ENCODE assay signal across 8 cellular contexts in genomic region chr1:27418786-27419185, GRCh38. TPM values are rescaled to one million over a fixed set of nuclear protein-coding genes. Genes with fewer than 3 reads are reported as not detected.
DNase-seq lines count a peak whose midpoint lies in the region; ATAC-seq and TF ChIP-seq lines count a peak whose summit lies in the region.

No MANE protein-coding gene starts in this region.

- TF ChIP-seq CTCF in Peyer's patch (IDR thresholded peaks at IDR 0.05): no peak
- TF ChIP-seq CTCF in gastrocnemius medialis (IDR thresholded peaks at IDR 0.05 in 4 of 5, conservative IDR thresholded peaks at IDR 0.05 in 1 of 5): no peak

- H3K27ac ChIP-seq in Peyer's patch (peak overlapping the region; percentile 30 to 78 (median 44)), epithelial cell of prostate (peak overlapping the region; percentile 58), gastrocnemius medialis (peak overlapping the region; percentile 77 to 86 (median 81))

- no peaks in the 10 kb centered on the region for H3K27me3 ChIP-seq in Peyer's patch
- no peaks in the 10 kb centered on the region for H3K27me3 ChIP-seq in gastrocnemius medialis

- no peaks in the 10 kb centered on the region for H3K9me3 ChIP-seq in Peyer's patch
- no peaks in the 10 kb centered on the region for H3K9me3 ChIP-seq in gastrocnemius medialis

- intact Hi-C loops in gastrocnemius medialis (cut with DNase I; ENCODE audit: low total_unique reads) (loop anchor here (2.0 to 5.0 kb wide), 2 partner anchors 72 to 189 kb away; partner anchors contain the start of gene WASF2), head of caudate nucleus (cut with DNase I) (loop anchor here (10.0 kb wide), 1 partner anchor 76 kb away; the partner anchor contains the start of gene WASF2)

- in situ Hi-C loops in gastrocnemius medialis (cut with MboI; ENCODE audit: low sequenced_read_pairs in 4 of 4): loop anchor here in 2 of 4 donors (25.0 kb wide), 1 partner anchor 94 kb away; no protein-coding TSS in a partner anchor

- TF ChIP-seq POLR2A in Peyer's patch (IDR thresholded peaks at IDR 0.05) (no peak), gastrocnemius medialis (IDR thresholded peaks at IDR 0.05) (no peak)

- H3K4me1 ChIP-seq in Peyer's patch (peaks cover 0 to 32% (median 11%) of the 10 kb centered on the region in 4 donors), gastrocnemius medialis (peaks cover 36 to 45% of the 10 kb centered on the region in 2 donors)

- ATAC-seq in GM19395 (IDR thresholded peaks at IDR 0.05; ENCODE audit: unreplicated experiment): peak; percentile 42
- no peak for ATAC-seq in gastrocnemius medialis
- ATAC-seq in HG03095 (IDR thresholded peaks at IDR 0.05; ENCODE audit: unreplicated experiment): no peak

- no peak for DNase-seq in Peyer's patch
- no peak for DNase-seq in epithelial cell of prostate (ENCODE audit: low read depth, low spot score)
- DNase-seq in gastrocnemius medialis: no peak
- no peak for DNase-seq in stimulated activated CD4-positive, alpha-beta T cell treated with anti-CD3 and anti-CD28 coated beads, Interleukin-4, amount 100 ng/mL, for 1 hour
- no peak for DNase-seq in head of caudate nucleus
- no peak for DNase-seq in activated effector memory CD4-positive, alpha-beta T cell treated with Interleukin-2 at 50 U/mL for 16 hours

- H3K36me3 ChIP-seq in Peyer's patch (peaks cover 0 to 50% (median 0%) of the 10 kb centered on the region in 3 donors), gastrocnemius medialis (peaks cover 0 to 37% of the 10 kb centered on the region in 2 donors)

- H3K4me3 ChIP-seq in Peyer's patch (no peak overlapping the region), gastrocnemius medialis (no peak overlapping the region)

RNA-seq across cellular contexts. Expression of gene GPR3, which starts 26.4 kb away (rescaled TPM):
- total RNA-seq in Peyer's patch: not detected
- under 1 TPM in 3 of 4 donors, not detected in 1; 0.23 to 0.51 (median 0.35) TPM for total RNA-seq in gastrocnemius medialis

RNA-seq across cellular contexts. Expression of gene CD164L2, which starts 35.7 kb away (rescaled TPM):
- not detected for total RNA-seq in Peyer's patch
- total RNA-seq in gastrocnemius medialis: not detected

RNA-seq across cellular contexts. Expression of gene FCN3, which starts 44.2 kb away (rescaled TPM):
- total RNA-seq in Peyer's patch (not detected), gastrocnemius medialis (10 to 100 TPM; 13.2 to 35.7 (median 19.3) TPM)

RNA-seq across cellular contexts. Expression of gene MAP3K6, which starts 52.0 kb away (rescaled TPM):
- total RNA-seq in Peyer's patch (100 to 1,000 TPM in 1 of 4 donors, 10 to 100 TPM in 2, 1 to 10 TPM in 1; 6.3 to 124 (median 34.1) TPM), gastrocnemius medialis (10 to 100 TPM; 16.5 to 29.1 (median 18.4) TPM)

Comparison
In these comparisons a context has a peak if more than half of its experiments do, and no peak if none do; other contexts are left out.
1. RNA of gene FCN3, which starts 44.2 kb away (total RNA-seq): 13.2 to 35.7 TPM in gastrocnemius medialis; not detected in Peyer's patch; every median in the first group is over 10 times any median in the second.
2. Peak in every context shown above with its lines, with median percentiles within 50 percentile points of each other: H3K27ac ChIP-seq.